Comparison of ENCODE assay signal across 10 cellular contexts in the genomic region with DNA sequence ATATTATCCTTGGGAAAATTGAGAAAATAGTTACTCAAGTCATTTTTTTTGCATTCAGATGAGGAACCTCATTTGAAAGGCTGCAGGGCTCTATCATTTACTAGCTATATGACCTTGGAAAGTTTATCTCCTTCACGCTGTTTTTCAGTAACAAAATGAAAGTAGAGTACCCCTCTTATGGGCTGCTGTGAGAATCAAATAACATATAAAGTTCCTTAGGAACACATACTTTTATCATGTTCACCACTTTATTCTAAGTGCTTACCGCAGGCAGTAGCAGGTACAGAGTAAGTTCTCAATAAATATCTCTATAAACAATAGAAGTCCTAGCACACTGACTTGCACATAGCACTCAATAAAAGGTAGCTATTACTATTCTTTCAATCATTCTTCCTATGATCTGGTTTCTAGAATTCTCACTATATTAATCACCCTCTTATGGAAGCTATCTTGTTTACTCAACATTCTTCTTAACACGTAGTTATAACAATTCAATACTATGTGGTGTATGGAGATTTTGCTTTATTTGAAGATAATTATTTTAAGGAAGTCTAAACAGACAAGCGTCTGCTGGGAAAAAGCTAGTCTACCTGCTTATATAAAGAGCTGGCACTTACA. TPM values are rescaled to one million over a fixed set of nuclear protein-coding genes. Genes with fewer than 3 reads are reported as not detected.
DNase-seq lines count a peak whose midpoint lies in the region; TF ChIP-seq lines count a peak whose summit lies in the region.
"Had no signal": no experiment of that assay in that cellular context is flagged by ENCODE, and none has a peak within 500 bp of the region (broad histone marks: within the 10 kb centered on the region; RNA-seq: fewer than 3 reads in every experiment).

No MANE protein-coding gene starts in this region.

- no peak overlapping the region for H2AFZ ChIP-seq in osteoblast (ENCODE audit: low read length)

- no peaks in the 10 kb centered on the region for H3K9me3 ChIP-seq in Caco-2
- H3K9me3 ChIP-seq in osteoblast (ENCODE audit: low read depth, low read length), result no peaks in the 10 kb centered on the region
- H3K9me3 ChIP-seq: neutrophil had no signal

- CTCF ChIA-PET in Caco-2 (lab: Charles Lee), result interaction anchor here (0.6 kb wide), 1 partner anchor 602 kb away, joined by 3 read pairs; no protein-coding TSS in a partner anchor

- peak overlapping the region; percentile 91 for H3K4me3 Mint-ChIP-seq in Caco-2 (ENCODE audit: unreplicated experiment)
- peak overlapping the region in 3 of 4 donors; percentile 92 to 99 (median 97) for H3K4me3 Mint-ChIP-seq in IgD-negative memory B cell

- H3K36me3 Mint-ChIP-seq in Caco-2 (ENCODE audit: insufficient read depth, unreplicated experiment) (peaks cover 25% of the 10 kb centered on the region), IgD-negative memory B cell (peaks cover 6% of the 10 kb centered on the region)

- intact Hi-C loops in Caco-2 (cut with micrococcal nuclease; ENCODE audit: unreplicated experiment), result no loop called here
- intact Hi-C loops in dorsolateral prefrontal cortex (cut with DNase I), result loop anchor here in 1 of 2 donors (5.0 kb wide), 1 partner anchor 51 kb away; no protein-coding TSS in a partner anchor

- H3K27me3 Mint-ChIP-seq in Caco-2 (ENCODE audit: insufficient read depth, unreplicated experiment) (no peaks in the 10 kb centered on the region), IgD-negative memory B cell (peaks cover 2% of the 10 kb centered on the region)

- TF ChIP-seq CTCF in Caco-2 (IDR thresholded peaks at IDR 0.05; ENCODE audit: insufficient read depth in 1 of 2, low read depth in 1 of 2, low read length in 1 of 2, severe bottlenecking in 1 of 2, unreplicated experiment in 1 of 2) (no peak), dorsolateral prefrontal cortex (IDR thresholded peaks at IDR 0.05 in 54 of 56, conservative IDR thresholded peaks at IDR 0.05 in 2 of 56; ENCODE audit: low read depth in 1 of 56, partially characterized antibody in 56 of 56) (no peak), osteoblast (IDR thresholded peaks at IDR 0.05; ENCODE audit: extremely low read depth, low read depth, low read length) (no peak), coronary artery (IDR thresholded peaks at IDR 0.05) (no peak)

- H3K27ac Mint-ChIP-seq in Caco-2 (ENCODE audit: unreplicated experiment) (peak overlapping the region; percentile 99), IgD-negative memory B cell (peak overlapping the region in 1 of 3 donors; percentile 93)

- no TSS peak for BruUV-seq in Caco-2 (replicated peaks; lab: Mats Ljungman, UMichigan)

- POLR2A ChIA-PET in Caco-2 (lab: Charles Lee), result interaction anchor here (0.5 kb wide), 1 partner anchor 522 kb away, joined by 5 read pairs; no protein-coding TSS in a partner anchor

- no peaks in the 10 kb centered on the region for H3K9me3 Mint-ChIP-seq in Caco-2 (ENCODE audit: unreplicated experiment)
- no peaks in the 10 kb centered on the region for H3K9me3 Mint-ChIP-seq in IgD-negative memory B cell

- H3K27ac ChIP-seq in dorsolateral prefrontal cortex (peak overlapping the region in 54 of 59 donors; percentile 9 to 99 (median 87)), osteoblast (ENCODE audit: low read depth, low read length) (peak overlapping the region; percentile 98), coronary artery (no peak overlapping the region)

- H3K4me1 Mint-ChIP-seq in Caco-2 (ENCODE audit: low read depth, unreplicated experiment), result peaks cover 36% of the 10 kb centered on the region
- H3K4me1 Mint-ChIP-seq in IgD-negative memory B cell, result peaks cover 21 to 31% (median 29%) of the 10 kb centered on the region in 3 donors

- peaks cover 44% of the 10 kb centered on the region for H3K79me2 ChIP-seq in osteoblast (ENCODE audit: insufficient read depth, low read length)

- H3K27me3 ChIP-seq in Caco-2 (replicated peaks; ENCODE audit: control insufficient read depth, insufficient read depth, low read length) (no peaks in the 10 kb centered on the region), dorsolateral prefrontal cortex (no peaks in the 10 kb centered on the region), osteoblast (ENCODE audit: insufficient read depth, low read length) (no peaks in the 10 kb centered on the region)

- H3K4me3 ChIP-seq in Caco-2 (ENCODE audit: low read depth, low read length) (no peak overlapping the region), dorsolateral prefrontal cortex (peak overlapping the region in 21 of 59 donors; percentile 69 to 99 (median 92)), osteoblast (ENCODE audit: insufficient read depth, low read length) (peak overlapping the region; percentile 84), coronary artery (no peak overlapping the region)

- H3K4me2 ChIP-seq in osteoblast (ENCODE audit: insufficient read depth, low read length), result peak overlapping the region; percentile 91

- H3K36me3 ChIP-seq in Caco-2 (ENCODE audit: control insufficient read depth, insufficient read depth, low read length) (0 out of 2 replicates have a peak, but pooled peaks cover 2% of the 10 kb centered on the region), osteoblast (ENCODE audit: insufficient read depth, low read length) (peaks cover 10% of the 10 kb centered on the region)

- DNase-seq in Caco-2 (no peak), dorsolateral prefrontal cortex (no peak), osteoblast (ENCODE audit: insufficient read length, low spot score, missing footprints) (no peak), hepatic stellate cell (ENCODE audit: low spot score) (no peak), RPMI8226 (no peak), coronary artery (ENCODE audit: low spot score) (no peak), D341Med (ENCODE audit: low spot score) (no peak)
- DNase-seq: NCI-H187 had no signal

- no peaks in the 10 kb centered on the region for H4K20me1 ChIP-seq in osteoblast (ENCODE audit: insufficient read depth, low read length)

- H3K4me1 ChIP-seq in Caco-2, result peaks cover 16% of the 10 kb centered on the region
- peaks cover 31% of the 10 kb centered on the region for H3K4me1 ChIP-seq in osteoblast (ENCODE audit: insufficient read depth, low read length)

RNA-seq across cellular contexts. Expression of gene C11orf71, which starts 1.9 kb away (rescaled TPM):
- total RNA-seq in Caco-2 (2022), result 9.5 and 9.8 TPM in 2 replicates
- 9.0 TPM for polyA plus RNA-seq in IgD-negative memory B cell
- total RNA-seq in dorsolateral prefrontal cortex, result 10 to 100 TPM in 97 of 120 experiments, 1 to 10 TPM in 23; 6.3 to 33.8 (median 12.8) TPM
- 3.3 and 4.7 TPM in 2 replicates for total RNA-seq in osteoblast

RNA-seq across cellular contexts. Expression of gene RBM7, which starts 2.1 kb away (rescaled TPM):
- total RNA-seq in Caco-2 (2022) (57.6 and 62.6 TPM in 2 replicates), dorsolateral prefrontal cortex (10 to 100 TPM in 117 of 120 experiments, 1 to 10 TPM in 3; 8.3 to 29.9 (median 17.0) TPM), osteoblast (37.7 and 38.0 TPM in 2 replicates)
- 34.9 TPM for polyA plus RNA-seq in IgD-negative memory B cell

RNA-seq across cellular contexts. Expression of gene REXO2, which starts 40.9 kb away (rescaled TPM):
- total RNA-seq in Caco-2 (2022) (221 and 241 TPM in 2 replicates), dorsolateral prefrontal cortex (10 to 100 TPM; 28.6 to 62.5 (median 42.4) TPM), osteoblast (177 and 203 TPM in 2 replicates)
- polyA plus RNA-seq in IgD-negative memory B cell, result 34.0 TPM

Comparison
In these comparisons a context has a peak if more than half of its experiments do, and no peak if none do; other contexts are left out.
1. H3K27ac ChIP-seq: peak in dorsolateral prefrontal cortex (54 of 59) and osteoblast (single experiment); none in coronary artery (0 of 2).